18 cellular contexts compared by ENCODE assay signal in genomic region chr14:55370883-55371455, GRCh38. TPM values are rescaled to one million over a fixed set of nuclear protein-coding genes. Genes with fewer than 3 reads are reported as not detected.
DNase-seq lines count a peak whose midpoint lies in the region; ATAC-seq and TF ChIP-seq lines count a peak whose summit lies in the region.
"Had no signal": no experiment of that assay in that cellular context is flagged by ENCODE, and none has a peak within 500 bp of the region (broad histone marks: within the 10 kb centered on the region; RNA-seq: fewer than 3 reads in every experiment).

No MANE protein-coding gene starts in this region.

- H3K27ac Mint-ChIP-seq in activated naive CD4-positive, alpha-beta T cell treated with anti-CD3 and anti-CD28 coated beads for 36 hours, result peak overlapping the region; percentile 33
- peak overlapping the region; percentile 81 for H3K27ac Mint-ChIP-seq in activated naive CD8-positive, alpha-beta T cell

- ATAC-seq in GM18505 (IDR thresholded peaks at IDR 0.05; ENCODE audit: unreplicated experiment), result no peak
- ATAC-seq: Right ventricle myocardium inferior had no signal

- no peak for DNase-seq in activated naive CD4-positive, alpha-beta T cell treated with anti-CD3 and anti-CD28 coated beads for 36 hours
- no peak for DNase-seq in activated naive CD4-positive, alpha-beta T cell treated with anti-CD3 and anti-CD28 coated beads, Interleukin-2, amount 50 U/mL, for 16 hours
- peak; percentile 45 for DNase-seq in OCI-M1 (lab: John Stamatoyannopoulos, UW)
- no peak for DNase-seq in mammary epithelial cell
- DNase-seq in C1 segment of cervical spinal cord (lab: John Stamatoyannopoulos, UW), result no peak
- DNase-seq: EL, H7, IMR-90, Kasumi-1, MM.1S, NCI-H1092 treated with DMSO at 0.1 percent for 48 hours, NCI-H2081 treated with DMSO at 0.1 percent for 48 hours, NCI-H510A treated with DMSO at 0.1 percent for 48 hours, Peyer's patch had no signal

- peaks cover 20% of the 10 kb centered on the region for H3K36me3 Mint-ChIP-seq in activated naive CD4-positive, alpha-beta T cell treated with anti-CD3 and anti-CD28 coated beads for 36 hours (ENCODE audit: low read depth)
- H3K36me3 Mint-ChIP-seq in activated naive CD8-positive, alpha-beta T cell, result peaks cover 12% of the 10 kb centered on the region

- H3K9me3 ChIP-seq in mammary epithelial cell (replicated peaks; ENCODE audit: insufficient read depth, low read length), result no peaks in the 10 kb centered on the region
- H3K9me3 ChIP-seq: Peyer's patch had no signal

- TF ChIP-seq POLR2A in GM18505 (IDR thresholded peaks at IDR 0.05; ENCODE audit: borderline replicate concordance, extremely low read depth, insufficient read depth, insufficient read length), result no peak

- H3K4me1 Mint-ChIP-seq in activated naive CD4-positive, alpha-beta T cell treated with anti-CD3 and anti-CD28 coated beads for 36 hours (ENCODE audit: low read depth), result peaks cover 36% of the 10 kb centered on the region
- peaks cover 39% of the 10 kb centered on the region for H3K4me1 Mint-ChIP-seq in activated naive CD8-positive, alpha-beta T cell (ENCODE audit: low read depth)

- intact Hi-C loops in activated naive CD4-positive, alpha-beta T cell treated with anti-CD3 and anti-CD28 coated beads for 36 hours (cut with micrococcal nuclease), result loop anchor here (10.0 kb wide), 1 partner anchor 936 kb away; no protein-coding TSS in a partner anchor
- intact Hi-C loops in mammary epithelial cell (cut with micrococcal nuclease), result no loop called here

- no peaks in the 10 kb centered on the region for H3K79me2 ChIP-seq in mammary epithelial cell (ENCODE audit: insufficient read depth, low read length)

- H3K4me3 Mint-ChIP-seq in activated naive CD4-positive, alpha-beta T cell treated with anti-CD3 and anti-CD28 coated beads for 36 hours, result no peak overlapping the region
- no peak overlapping the region for H3K4me3 Mint-ChIP-seq in activated naive CD8-positive, alpha-beta T cell

- no peak overlapping the region for H2AFZ ChIP-seq in mammary epithelial cell (ENCODE audit: low read depth, low read length)

- H3K9me3 Mint-ChIP-seq in activated naive CD4-positive, alpha-beta T cell treated with anti-CD3 and anti-CD28 coated beads for 36 hours, result no peaks in the 10 kb centered on the region
- no peaks in the 10 kb centered on the region for H3K9me3 Mint-ChIP-seq in activated naive CD8-positive, alpha-beta T cell (ENCODE audit: low read depth)

- no peaks in the 10 kb centered on the region for H4K20me1 ChIP-seq in mammary epithelial cell (ENCODE audit: insufficient read depth, low read length)

- no peak overlapping the region for H3K9ac ChIP-seq in mammary epithelial cell (ENCODE audit: insufficient read depth, low read length)

- no peaks in the 10 kb centered on the region for H3K27me3 ChIP-seq in mammary epithelial cell (ENCODE audit: insufficient read depth, low read length)
- H3K27me3 ChIP-seq: Peyer's patch had no signal

- CTCF ChIA-PET in activated naive CD4-positive, alpha-beta T cell treated with anti-CD3 and anti-CD28 coated beads for 36 hours (lab: Charles Lee), result interaction anchor here (1.3 to 2.6 kb wide), 2 partner anchors 58 to 101 kb away, joined by 3 to 8 read pairs; partner anchors contain the start of gene FBXO34
- CTCF ChIA-PET in mammary epithelial cell (lab: Charles Lee; ENCODE audit: low non-redundant PET), result no interaction called here

- BruUV-seq in mammary epithelial cell (replicated peaks; lab: Mats Ljungman, UMichigan), result no TSS peak

- H3K4me3 ChIP-seq in mammary epithelial cell (replicated peaks in 1 of 3; ENCODE audit: insufficient read depth in 1 of 3, low read depth in 2 of 3, low read length in 3 of 3), result no peak overlapping the region
- H3K4me3 ChIP-seq: Peyer's patch had no signal

- H3K27me3 Mint-ChIP-seq in activated naive CD4-positive, alpha-beta T cell treated with anti-CD3 and anti-CD28 coated beads for 36 hours (ENCODE audit: low read depth), result no peaks in the 10 kb centered on the region
- H3K27me3 Mint-ChIP-seq in activated naive CD8-positive, alpha-beta T cell, result no peaks in the 10 kb centered on the region

- 99% methylated on average over 8 of the region's 11 CpGs for WGBS in mammary epithelial cell (ENCODE audit: low coverage, missing lambda C conversion rate)

- no peak for TF ChIP-seq CTCF in mammary epithelial cell (conservative IDR thresholded peaks at IDR 0.05 in 1 of 2, IDR thresholded peaks at IDR 0.05 in 1 of 2; ENCODE audit: extremely low read depth in 1 of 2, insufficient read depth in 1 of 2, low read depth in 1 of 2, low read length in 2 of 2)

- H3K27ac ChIP-seq in mammary epithelial cell (ENCODE audit: insufficient read depth, low read depth, low read length), result no peak overlapping the region
- H3K27ac ChIP-seq: C4-2B, Peyer's patch had no signal

- dilution Hi-C loops in mammary epithelial cell (cut with HindIII; ENCODE audit: low sequenced_read_pairs), result no loop called here

- in situ Hi-C loops in mammary epithelial cell (cut with MboI; ENCODE audit: low sequenced_read_pairs in 2 of 2), result no loop called here

- no peaks in the 10 kb centered on the region for H3K4me1 ChIP-seq in mammary epithelial cell (ENCODE audit: insufficient read depth, low read length)
- H3K4me1 ChIP-seq: Peyer's patch had no signal

- no peak overlapping the region for H3K4me2 ChIP-seq in mammary epithelial cell (ENCODE audit: insufficient read depth, low read depth, low read length)

- H3K36me3 ChIP-seq in mammary epithelial cell (ENCODE audit: insufficient read depth, low read length), result peaks cover 5% of the 10 kb centered on the region

RNA-seq across cellular contexts. Expression of gene ATG14, which starts 40.7 kb away (rescaled TPM):
- total RNA-seq in activated naive CD4-positive, alpha-beta T cell treated with anti-CD3 and anti-CD28 coated beads for 36 hours, result 1 to 10 TPM; 4.6 to 4.9 TPM
- total RNA-seq in mammary epithelial cell, result 10 to 100 TPM in 1 of 2 donors, 1 to 10 TPM in 1; 5.6 to 11.2 TPM
- polyA plus RNA-seq in mammary epithelial cell, result 2.4 TPM
- polyA minus RNA-seq in mammary epithelial cell, result 6.0 TPM
